In the genomic region with DNA sequence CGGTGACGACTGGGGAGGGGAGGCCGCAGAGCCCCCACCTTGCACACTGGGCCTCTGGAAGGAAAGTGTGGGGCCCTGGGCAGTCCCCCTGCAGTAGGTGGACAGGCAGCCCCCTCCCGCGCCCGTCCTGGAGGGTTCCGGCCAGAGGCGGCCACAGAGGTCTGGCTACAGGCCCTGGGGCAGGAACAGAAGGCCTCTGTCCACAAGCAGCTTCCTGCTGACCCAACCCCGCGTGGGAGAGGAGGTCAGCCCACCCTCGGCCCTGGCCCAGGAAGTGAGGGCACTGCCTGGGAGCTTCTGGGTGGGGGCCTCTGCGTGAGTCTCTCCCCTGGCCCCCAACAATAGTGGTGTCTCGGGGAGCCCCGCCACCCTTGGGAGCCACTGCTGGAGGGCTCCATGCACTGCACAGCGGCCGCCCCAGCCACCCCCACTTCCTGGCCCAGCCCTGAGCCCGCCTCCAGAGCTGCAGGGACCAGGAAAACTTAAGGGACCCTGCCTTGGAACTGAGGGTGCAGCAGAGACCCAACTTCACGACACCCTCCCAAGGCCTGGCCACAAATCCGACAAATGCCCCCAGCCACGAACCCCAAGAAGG, we compare ENCODE assay signal across 9 cellular contexts. TPM values are rescaled to one million over a fixed set of nuclear protein-coding genes. Genes with fewer than 3 reads are reported as not detected.
DNase-seq lines count a peak whose midpoint lies in the region; ATAC-seq, FAIRE-seq and TF ChIP-seq lines count a peak whose summit lies in the region.
"Had no signal": no experiment of that assay in that cellular context is flagged by ENCODE, and none has a peak within 500 bp of the region (broad histone marks: within the 10 kb centered on the region; RNA-seq: fewer than 3 reads in every experiment).

No MANE protein-coding gene starts in this region.

- H3K27ac ChIP-seq in AG04450 (ENCODE audit: low read depth, low read length): peak overlapping the region; percentile 21
- peak overlapping the region; percentile 77 for H3K27ac ChIP-seq in angular gyrus (ENCODE audit: low read depth, low read length)

- no peak overlapping the region for H3K4me3 Mint-ChIP-seq in nephron progenitor cell
- H3K4me3 Mint-ChIP-seq: stimulated activated naive CD8-positive, alpha-beta T cell treated with anti-CD3 and anti-CD28 coated beads, Interleukin-15, amount 100 ng/mL, for 72 hours had no signal

- no peak for FAIRE-seq in frontal cortex (lab: Jason Lieb, UNC)

- POLR2A ChIA-PET in AG04450 (lab: Yijun Ruan, JAX) (interaction anchor here (1.0 kb wide), 1 partner anchor 12 kb away, joined by 4 read pairs; no protein-coding TSS in a partner anchor), HEK293T (lab: Yijun Ruan, JAX) (no interaction called here)

- H3K4me3 ChIP-seq in AG04450 (ENCODE audit: low read depth, low read length): 0 out of 2 replicates have a peak overlapping the region, but pooled peaks have one; percentile 7

- CTCF ChIA-PET in AG04450 (lab: Charles Lee) (no interaction called here), HEK293T (lab: Yijun Ruan, JAX) (interaction anchor here (0.6 kb wide), 1 partner anchor 19 kb away, joined by 3 read pairs; no protein-coding TSS in a partner anchor)

- ATAC-seq in GM21723 (IDR thresholded peaks at IDR 0.05; ENCODE audit: unreplicated experiment): no peak
- no peak for ATAC-seq in HG03565 (IDR thresholded peaks at IDR 0.05; ENCODE audit: unreplicated experiment)
- ATAC-seq: stimulated activated naive CD8-positive, alpha-beta T cell treated with anti-CD3 and anti-CD28 coated beads, Interleukin-15, amount 100 ng/mL, for 72 hours had no signal

- H3K27me3 Mint-ChIP-seq in nephron progenitor cell (ENCODE audit: low read depth, poor library complexity): peaks cover 3% of the 10 kb centered on the region

- no peaks in the 10 kb centered on the region; the same call in 1 of the 2 replicates for H3K9me3 ChIP-seq in AG04450 (ENCODE audit: control insufficient read depth, insufficient read depth, low read length)

- no peak overlapping the region for H3K27ac Mint-ChIP-seq in nephron progenitor cell
- H3K27ac Mint-ChIP-seq: stimulated activated naive CD8-positive, alpha-beta T cell treated with anti-CD3 and anti-CD28 coated beads, Interleukin-15, amount 100 ng/mL, for 72 hours had no signal

- peaks cover 68% of the 10 kb centered on the region for H3K4me1 Mint-ChIP-seq in nephron progenitor cell

- no peak; the same call in 1 of the 2 replicates for TF ChIP-seq CTCF in AG04450 (IDR thresholded peaks at IDR 0.05; ENCODE audit: low read depth, low read length)
- no peak for TF ChIP-seq CTCF in nephron progenitor cell (IDR thresholded peaks at IDR 0.05)

- no peaks in the 10 kb centered on the region for H3K36me3 Mint-ChIP-seq in nephron progenitor cell (ENCODE audit: low read depth)

- H3K9me3 Mint-ChIP-seq in nephron progenitor cell: no peaks in the 10 kb centered on the region
- H3K9me3 Mint-ChIP-seq: stimulated activated naive CD8-positive, alpha-beta T cell treated with anti-CD3 and anti-CD28 coated beads, Interleukin-15, amount 100 ng/mL, for 72 hours had no signal

- H3K27me3 ChIP-seq in AG04450 (ENCODE audit: control insufficient read depth, insufficient read depth, low read length): no peaks in the 10 kb centered on the region

- DNase-seq in AG04450 (ENCODE audit: low read depth, low spot score): no peak
- DNase-seq in frontal cortex (ENCODE audit: low spot score in 2 of 2): peak; percentile 72 to 73
- peak; percentile 34 for DNase-seq in nephron progenitor cell
- no peak for DNase-seq in HEK293T (ENCODE audit: extremely low spot score)
- DNase-seq in SIG-M5 treated with dmso at 0.1 percent for 504 hours (lab: John Stamatoyannopoulos, UW; ENCODE audit: unreplicated experiment): no peak
- DNase-seq: stimulated activated naive CD8-positive, alpha-beta T cell treated with anti-CD3 and anti-CD28 coated beads, Interleukin-15, amount 100 ng/mL, for 72 hours had no signal

TF ChIP-seq in HEK293T, 16 proteins besides CTCF, POLR2A, EP300 and RAD21:
- TF ChIP-seq, protein P1, sequence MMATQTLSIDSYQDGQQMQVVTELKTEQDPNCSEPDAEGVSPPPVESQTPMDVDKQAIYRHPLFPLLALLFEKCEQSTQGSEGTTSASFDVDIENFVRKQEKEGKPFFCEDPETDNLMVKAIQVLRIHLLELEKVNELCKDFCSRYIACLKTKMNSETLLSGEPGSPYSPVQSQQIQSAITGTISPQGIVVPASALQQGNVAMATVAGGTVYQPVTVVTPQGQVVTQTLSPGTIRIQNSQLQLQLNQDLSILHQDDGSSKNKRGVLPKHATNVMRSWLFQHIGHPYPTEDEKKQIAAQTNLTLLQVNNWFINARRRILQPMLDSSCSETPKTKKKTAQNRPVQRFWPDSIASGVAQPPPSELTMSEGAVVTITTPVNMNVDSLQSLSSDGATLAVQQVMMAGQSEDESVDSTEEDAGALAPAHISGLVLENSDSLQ (IDR thresholded peaks at IDR 0.05): no peak
- TF ChIP-seq FOXM1 (IDR thresholded peaks at IDR 0.05; ENCODE audit: borderline replicate concordance): no peak
- TF ChIP-seq ELF4 (IDR thresholded peaks at IDR 0.05): no peak
- no peak for TF ChIP-seq ARNT (IDR thresholded peaks at IDR 0.05)
- TF ChIP-seq BHLHE40 (IDR thresholded peaks at IDR 0.05; ENCODE audit: borderline replicate concordance): no peak

RNA-seq across cellular contexts. Expression of a gene that starts 4.7 kb away (rescaled TPM):
- polyA plus RNA-seq in AG04450 (2011; rRNA removed): 8.5 and 9.6 TPM in 2 replicates
- 7.3 and 10.3 TPM in 2 replicates for polyA minus RNA-seq in AG04450 (2011; rRNA and poly(A)+ RNA removed)
- 3.7 TPM for total RNA-seq in frontal cortex

RNA-seq across cellular contexts. Expression of a gene that starts 49.6 kb away (rescaled TPM):
- polyA plus RNA-seq in AG04450 (2011; rRNA removed): 9.0 and 13.1 TPM in 2 replicates
- 24.2 and 31.0 TPM in 2 replicates for polyA minus RNA-seq in AG04450 (2011; rRNA and poly(A)+ RNA removed)
- 23.6 TPM for total RNA-seq in frontal cortex

Comparison
In these comparisons a context has a peak if more than half of its experiments do, and no peak if none do; other contexts are left out.
1. DNase-seq: peak in frontal cortex (2 of 2) and nephron progenitor cell (single experiment); none in AG04450 (single experiment), HEK293T (single experiment) and SIG-M5 treated with dmso at 0.1 percent for 504 hours (single experiment).